ENCODE assay signal across 8 cellular contexts in genomic region chr11:113532697-113533424, GRCh38. TPM values are rescaled to one million over a fixed set of nuclear protein-coding genes. Genes with fewer than 3 reads are reported as not detected.
DNase-seq lines count a peak whose midpoint lies in the region; ATAC-seq and TF ChIP-seq lines count a peak whose summit lies in the region.

No MANE protein-coding gene starts in this region.

- no peaks in the 10 kb centered on the region; the same call in 1 of the 2 replicates for H3K27me3 ChIP-seq in GM06990 (replicated peaks; ENCODE audit: control insufficient read depth, insufficient read depth, low read length)
- no peaks in the 10 kb centered on the region for H3K27me3 ChIP-seq in cardiac muscle cell
- H3K27me3 ChIP-seq in prostate gland (replicated peaks; ENCODE audit: insufficient read depth) = no peaks in the 10 kb centered on the region

- peak; percentile 86 for TF ChIP-seq CTCF in GM06990 (IDR thresholded peaks at IDR 0.05; ENCODE audit: insufficient read depth, low read length, poor library complexity, severe bottlenecking)
- TF ChIP-seq CTCF in cardiac muscle cell (IDR thresholded peaks at IDR 0.05; ENCODE audit: low read depth, low read length) = peak; percentile 95
- peak; percentile 76 to 84 (median 78) for TF ChIP-seq CTCF in prostate gland (IDR thresholded peaks at IDR 0.05)

- ATAC-seq in HG02763 (IDR thresholded peaks at IDR 0.05; ENCODE audit: unreplicated experiment) = no peak
- ATAC-seq in stimulated activated memory B cell treated with anti-CD40 and anti-IgM and Interleukin-4, amounts not matched to agents 10 μg/mL and 1 μg/mL and 100 μg/mL, for 72 hours = no peak

- no peaks in the 10 kb centered on the region for H3K9me3 ChIP-seq in SK-N-MC (ENCODE audit: low read depth, low read length)
- no peaks in the 10 kb centered on the region for H3K9me3 ChIP-seq in cardiac muscle cell (ENCODE audit: low read depth)
- H3K9me3 ChIP-seq in prostate gland = no peaks in the 10 kb centered on the region

- H3K4me3 ChIP-seq in GM06990 (replicated peaks; ENCODE audit: low read depth, low read length) (no peak overlapping the region), SK-N-MC (0 out of 2 replicates have a peak overlapping the region, but pooled peaks have one; percentile 47), cardiac muscle cell (no peak overlapping the region), prostate gland (no peak overlapping the region)

- H3K4me1 ChIP-seq in cardiac muscle cell (ENCODE audit: low read depth) = peaks cover 5% of the 10 kb centered on the region
- H3K4me1 ChIP-seq in prostate gland (replicated peaks) = no peaks in the 10 kb centered on the region

- H3K36me3 ChIP-seq in GM06990 (ENCODE audit: control insufficient read depth, insufficient read depth, low read length) = no peaks in the 10 kb centered on the region
- H3K36me3 ChIP-seq in SK-N-MC (ENCODE audit: insufficient read depth, low read length) = no peaks in the 10 kb centered on the region
- H3K36me3 ChIP-seq in cardiac muscle cell = no peaks in the 10 kb centered on the region
- H3K36me3 ChIP-seq in prostate gland = no peaks in the 10 kb centered on the region

- intact Hi-C loops in prostate gland (cut with DNase I) = loop anchor here (2.0 to 10.0 kb wide), 3 partner anchors 158 to 226 kb away; no protein-coding TSS in a partner anchor

- no peak overlapping the region for H3K27ac ChIP-seq in SK-N-MC
- no peak overlapping the region for H3K27ac ChIP-seq in cardiac muscle cell
- H3K27ac ChIP-seq in prostate gland = no peak overlapping the region

- DNase-seq in GM06990 (ENCODE audit: extremely low read depth, insufficient read length) = no peak
- DNase-seq in MV-4-11 (lab: John Stamatoyannopoulos, UW) = peak; percentile 37
- DNase-seq in SK-N-MC (ENCODE audit: low read depth, low spot score) = peak; percentile 44
- peak; percentile 38 for DNase-seq in activated naive CD4-positive, alpha-beta T cell treated with anti-CD3 and anti-CD28 coated beads, Interleukin-2, amount 50 U/mL, for 16 hours
- DNase-seq in cardiac muscle cell (ENCODE audit: low read depth in 1 of 2, low spot score in 1 of 2) = peak; percentile 88 to 89
- peak; percentile 77 for DNase-seq in prostate gland (ENCODE audit: low spot score)

- no peaks in the 10 kb centered on the region for H3K9me3 Mint-ChIP-seq in stimulated activated memory B cell treated with anti-CD40 and anti-IgM and Interleukin-4, amounts not matched to agents 10 μg/mL and 1 μg/mL and 100 μg/mL, for 72 hours

- no peaks in the 10 kb centered on the region for H3K36me3 Mint-ChIP-seq in stimulated activated memory B cell treated with anti-CD40 and anti-IgM and Interleukin-4, amounts not matched to agents 10 μg/mL and 1 μg/mL and 100 μg/mL, for 72 hours

- no peak for TF ChIP-seq POLR2A in prostate gland (IDR thresholded peaks at IDR 0.05)

- H3K4me1 Mint-ChIP-seq in stimulated activated memory B cell treated with anti-CD40 and anti-IgM and Interleukin-4, amounts not matched to agents 10 μg/mL and 1 μg/mL and 100 μg/mL, for 72 hours = peaks cover 6% of the 10 kb centered on the region

- H3K27me3 Mint-ChIP-seq in stimulated activated memory B cell treated with anti-CD40 and anti-IgM and Interleukin-4, amounts not matched to agents 10 μg/mL and 1 μg/mL and 100 μg/mL, for 72 hours = peaks cover 27% of the 10 kb centered on the region

- no peak overlapping the region for H3K4me3 Mint-ChIP-seq in stimulated activated memory B cell treated with anti-CD40 and anti-IgM and Interleukin-4, amounts not matched to agents 10 μg/mL and 1 μg/mL and 100 μg/mL, for 72 hours

- H3K9ac ChIP-seq in SK-N-MC (ENCODE audit: insufficient read length) = no peak overlapping the region

- H3K27ac Mint-ChIP-seq in stimulated activated memory B cell treated with anti-CD40 and anti-IgM and Interleukin-4, amounts not matched to agents 10 μg/mL and 1 μg/mL and 100 μg/mL, for 72 hours = no peak overlapping the region

- 13% methylated on average over 9 of the region's 9 CpGs for WGBS in prostate gland

RNA-seq across cellular contexts. Expression of gene DRD2, which starts 57.7 kb away (rescaled TPM):
- total RNA-seq in cardiac muscle cell = 0.24 and 0.53 TPM in 2 replicates
- polyA plus RNA-seq in cardiac muscle cell = 0.07 and 0.44 TPM in 2 replicates
- 1 to 10 TPM in 1 of 2 donors, under 1 TPM in 1; 0.68 to 2.4 TPM for total RNA-seq in prostate gland
